ENCODE assay signal across 19 cellular contexts in genomic region chr19:41936961-41937360, GRCh38. TPM values are rescaled to one million over a fixed set of nuclear protein-coding genes. Genes with fewer than 3 reads are reported as not detected.
DNase-seq lines count a peak whose midpoint lies in the region; ATAC-seq and TF ChIP-seq lines count a peak whose summit lies in the region.
"Had no signal": no experiment of that assay in that cellular context is flagged by ENCODE, and none has a peak within 500 bp of the region (broad histone marks: within the 10 kb centered on the region; RNA-seq: fewer than 3 reads in every experiment).

No MANE protein-coding gene starts in this region.

- POLR2A ChIA-PET in A673 (lab: Charles Lee; ENCODE audit: low non-redundant PET) = no interaction called here
- POLR2A ChIA-PET in CD8-positive, alpha-beta T cell (lab: Charles Lee) = interaction anchor here (0.6 to 1.5 kb wide), 6 partner anchors 8 to 75 kb away, joined by 3 to 4 read pairs (median 3); no protein-coding TSS in a partner anchor

- no peak for DNase-seq in A673 (ENCODE audit: low spot score)
- no peak for DNase-seq in CD8-positive, alpha-beta T cell
- DNase-seq in WERI-Rb-1 = no peak
- DNase-seq in naive B cell = no peak
- DNase-seq in HK-2 (ENCODE audit: unreplicated experiment) = no peak
- no peak for DNase-seq in dorsolateral prefrontal cortex
- DNase-seq in foreskin fibroblast = no peak
- DNase-seq: activated effector memory CD4-positive, alpha-beta T cell treated with Interleukin-2 at 50 U/mL for 16 hours; amygdala; caudate nucleus; SHP77; stimulated activated CD4-positive, alpha-beta T cell treated with anti-CD3 and anti-CD28 coated beads, Interleukin-15, amount 100 ng/mL, for 24 hours; T-helper 1 cell had no signal

- H3K27me3 ChIP-seq in A673 (replicated peaks; ENCODE audit: insufficient read depth, low read depth, low read length, poor library complexity) (no peaks in the 10 kb centered on the region), WERI-Rb-1 (ENCODE audit: insufficient read depth, low read depth, severe bottlenecking) (no peaks in the 10 kb centered on the region), dorsolateral prefrontal cortex (peaks cover 0 to 57% (median 36%) of the 10 kb centered on the region in 45 donors)
- no peaks in the 10 kb centered on the region for H3K27me3 ChIP-seq in CD8-positive, alpha-beta T cell (ENCODE audit: insufficient read depth, low read length)

- H3K4me3 Mint-ChIP-seq in CD8-positive, alpha-beta T cell = no peak overlapping the region
- peak overlapping the region in 3 of 8 donors; percentile 1 to 44 (median 32) for H3K4me3 Mint-ChIP-seq in naive B cell
- H3K4me3 Mint-ChIP-seq: WTC11 had no signal

- H3K9me3 ChIP-seq in A673 (ENCODE audit: low read depth, low read length, poor library complexity, severe bottlenecking) (no peaks in the 10 kb centered on the region), WERI-Rb-1 (ENCODE audit: severe bottlenecking) (no peaks in the 10 kb centered on the region)
- no peaks in the 10 kb centered on the region for H3K9me3 ChIP-seq in CD8-positive, alpha-beta T cell (ENCODE audit: low read length)
- H3K9me3 ChIP-seq: right atrium auricular region had no signal

- H3K27ac Mint-ChIP-seq in CD8-positive, alpha-beta T cell = peak overlapping the region; percentile 88
- H3K27ac Mint-ChIP-seq in naive B cell = peak overlapping the region in 4 of 6 donors; percentile 61 to 92 (median 80)
- H3K27ac Mint-ChIP-seq: WTC11 had no signal

- TF ChIP-seq CTCF in A673 (conservative IDR thresholded peaks at IDR 0.05; ENCODE audit: low read depth, low read length) = no peak
- no peak for TF ChIP-seq CTCF in CD8-positive, alpha-beta T cell (IDR thresholded peaks at IDR 0.05)
- no peak for TF ChIP-seq CTCF in WERI-Rb-1 (IDR thresholded peaks at IDR 0.05; ENCODE audit: low read depth, low read length)
- no peak for TF ChIP-seq CTCF in dorsolateral prefrontal cortex (IDR thresholded peaks at IDR 0.05 in 54 of 56, conservative IDR thresholded peaks at IDR 0.05 in 2 of 56; ENCODE audit: low read depth in 1 of 56, partially characterized antibody in 56 of 56)
- TF ChIP-seq CTCF in foreskin fibroblast (IDR thresholded peaks at IDR 0.05; ENCODE audit: low read depth, low read length) = no peak

- H3K36me3 ChIP-seq in A673 (ENCODE audit: insufficient read depth, low read length, poor library complexity, severe bottlenecking) = no peaks in the 10 kb centered on the region
- no peaks in the 10 kb centered on the region for H3K36me3 ChIP-seq in CD8-positive, alpha-beta T cell (ENCODE audit: insufficient read depth, low read length)
- H3K36me3 ChIP-seq in WERI-Rb-1 = no peaks in the 10 kb centered on the region
- H3K36me3 ChIP-seq: right atrium auricular region had no signal

- no peaks in the 10 kb centered on the region for H3K27me3 Mint-ChIP-seq in CD8-positive, alpha-beta T cell (ENCODE audit: low read depth)
- peaks cover 0 to 8% (median 8%) of the 10 kb centered on the region in 3 donors for H3K27me3 Mint-ChIP-seq in naive B cell

- CTCF ChIA-PET in A673 (lab: Charles Lee) = no interaction called here
- CTCF ChIA-PET in CD8-positive, alpha-beta T cell (lab: Charles Lee) = interaction anchor here (1.0 to 2.3 kb wide), 9 partner anchors 8 to 77 kb away, joined by 3 to 10 read pairs (median 5); partner anchors contain the start of genes CD79A and RPS19

- intact Hi-C loops in A673 (cut with micrococcal nuclease; ENCODE audit: unreplicated experiment) = no loop called here
- intact Hi-C loops in CD8-positive, alpha-beta T cell (cut with DNase I, micrococcal nuclease) = loop anchor here in 1 of 2 experiments (1.0 kb wide), 1 partner anchor 8 kb away; no protein-coding TSS in a partner anchor
- intact Hi-C loops in dorsolateral prefrontal cortex (cut with DNase I) = loop anchor here in 1 of 2 donors (5.0 kb wide), 2 partner anchors 45 to 65 kb away; no protein-coding TSS in a partner anchor

- BruUV-seq in A673 (replicated peaks; lab: Mats Ljungman, UMichigan) = no TSS peak

- H3K36me3 Mint-ChIP-seq in CD8-positive, alpha-beta T cell = no peaks in the 10 kb centered on the region
- no peaks in the 10 kb centered on the region for H3K36me3 Mint-ChIP-seq in naive B cell
- H3K36me3 Mint-ChIP-seq: WTC11 had no signal

- peaks cover 51% of the 10 kb centered on the region for H3K4me1 Mint-ChIP-seq in CD8-positive, alpha-beta T cell (ENCODE audit: low read depth)
- H3K4me1 Mint-ChIP-seq in naive B cell = peaks cover 55 to 63% (median 59%) of the 10 kb centered on the region in 3 donors

- no peaks in the 10 kb centered on the region for H3K9me3 Mint-ChIP-seq in CD8-positive, alpha-beta T cell
- no peaks in the 10 kb centered on the region for H3K9me3 Mint-ChIP-seq in naive B cell
- H3K9me3 Mint-ChIP-seq: WTC11 had no signal

- no peak for ATAC-seq in CD8-positive, alpha-beta T cell
- ATAC-seq in naive B cell (ENCODE audit: low read depth in 2 of 2) (no peak), HG03342 (IDR thresholded peaks at IDR 0.05; ENCODE audit: unreplicated experiment) (no peak)
- ATAC-seq: left lobe of liver, WTC11 had no signal

- H3K27ac ChIP-seq in A673 (ENCODE audit: low read depth, low read length, poor library complexity, severe bottlenecking) = peak overlapping the region; percentile 34
- H3K27ac ChIP-seq in CD8-positive, alpha-beta T cell (ENCODE audit: low read depth, low read length) = no peak overlapping the region
- peak overlapping the region; percentile 60 for H3K27ac ChIP-seq in WERI-Rb-1
- H3K27ac ChIP-seq in dorsolateral prefrontal cortex = no peak overlapping the region
- H3K27ac ChIP-seq: GM23248, right atrium auricular region had no signal

- no peak overlapping the region for H3K4me3 ChIP-seq in A673 (ENCODE audit: low read depth, low read length, poor library complexity, severe bottlenecking)
- no peak overlapping the region for H3K4me3 ChIP-seq in CD8-positive, alpha-beta T cell (ENCODE audit: low read depth, low read length)
- H3K4me3 ChIP-seq in WERI-Rb-1 (ENCODE audit: low read depth, low read length) = no peak overlapping the region
- no peak overlapping the region for H3K4me3 ChIP-seq in dorsolateral prefrontal cortex
- no peak overlapping the region for H3K4me3 ChIP-seq in foreskin fibroblast (ENCODE audit: low read depth in 1 of 2, low read length in 2 of 2)
- H3K4me3 ChIP-seq: GM23248, right atrium auricular region had no signal

- H3K4me1 ChIP-seq in A673 (ENCODE audit: insufficient read depth, low read length, poor library complexity, severe bottlenecking) = peaks cover 49% of the 10 kb centered on the region
- H3K4me1 ChIP-seq in CD8-positive, alpha-beta T cell (ENCODE audit: insufficient read depth, low read length) = peaks cover 44% of the 10 kb centered on the region

RNA-seq across cellular contexts. Expression of gene ERFL, which starts 8.7 kb away (rescaled TPM):
- 0.95 and 1.2 TPM in 2 replicates for total RNA-seq in A673 (2021)
- 1 to 10 TPM; 5.4 to 6.8 TPM for total RNA-seq in CD8-positive, alpha-beta T cell
- not detected for polyA plus RNA-seq in naive B cell (ENCODE audit: low read depth in 6 of 6)
- total RNA-seq in dorsolateral prefrontal cortex = 1 to 10 TPM in 51 of 120 experiments, under 1 TPM in 67, not detected in 2; 0.22 to 3.2 (median 0.95) TPM
- total RNA-seq: G401, GM23248, left lobe of liver, right atrium auricular region had no signal
- polyA plus RNA-seq: GM23248 had no signal

RNA-seq across cellular contexts. Expression of gene RABAC1, which starts 22.2 kb away (rescaled TPM):
- 114 and 124 TPM in 2 replicates for total RNA-seq in A673 (2021)
- total RNA-seq in CD8-positive, alpha-beta T cell = 100 to 1,000 TPM in 1 of 2 experiments, 10 to 100 TPM in 1; 99.5 to 114 TPM
- 100 to 1,000 TPM; 218 to 268 (median 245) TPM for polyA plus RNA-seq in naive B cell (ENCODE audit: low read depth in 6 of 6)
- total RNA-seq in dorsolateral prefrontal cortex = 100 to 1,000 TPM; 113 to 188 (median 144) TPM

RNA-seq across cellular contexts. Expression of gene ARHGEF1, which starts 54.0 kb away (rescaled TPM):
- total RNA-seq in A673 (2021) (159 and 164 TPM in 2 replicates), dorsolateral prefrontal cortex (100 to 1,000 TPM in 10 of 120 experiments, 10 to 100 TPM in 110; 36.8 to 145 (median 73.8) TPM)
- 1,000 to 10,000 TPM; 1,125 to 1,160 TPM for total RNA-seq in CD8-positive, alpha-beta T cell
- 100 to 1,000 TPM; 110 to 220 (median 122) TPM for polyA plus RNA-seq in naive B cell (ENCODE audit: low read depth in 6 of 6)

RNA-seq across cellular contexts. Expression of gene ATP1A3, which starts 57.1 kb away (rescaled TPM):
- total RNA-seq in A673 (2021) (8.5 and 9.0 TPM in 2 replicates), dorsolateral prefrontal cortex (100 to 1,000 TPM; 156 to 918 (median 662) TPM)
- 10 to 100 TPM; 10.2 to 12.3 TPM for total RNA-seq in CD8-positive, alpha-beta T cell
- 1 to 10 TPM in 1 of 6 donors, under 1 TPM in 4, not detected in 1; 0.29 to 1.1 (median 0.45) TPM for polyA plus RNA-seq in naive B cell (ENCODE audit: low read depth in 6 of 6)

RNA-seq across cellular contexts. Expression of gene CD79A, which starts 59.9 kb away (rescaled TPM):
- total RNA-seq in A673 (2021) (14.4 and 17.8 TPM in 2 replicates), dorsolateral prefrontal cortex (under 1 TPM in 10 of 120 experiments, not detected in 110; 0.28 to 0.98 (median 0.50) TPM)
- total RNA-seq in CD8-positive, alpha-beta T cell = 10 to 100 TPM; 19.5 to 19.6 TPM
- polyA plus RNA-seq in naive B cell (ENCODE audit: low read depth in 6 of 6) = 1,000 to 10,000 TPM; 3,426 to 4,601 (median 4,008) TPM
- total RNA-seq: GM23248 had no signal
- polyA plus RNA-seq: GM23248 had no signal

Comparison
In these comparisons a context has a peak if more than half of its experiments do, and no peak if none do; other contexts are left out.
1. H3K27ac ChIP-seq: peak in A673 (single experiment) and WERI-Rb-1 (single experiment); none in CD8-positive, alpha-beta T cell (single experiment) and dorsolateral prefrontal cortex (0 of 59).